ENCODE assay signal across 17 cellular contexts in the genomic region with DNA sequence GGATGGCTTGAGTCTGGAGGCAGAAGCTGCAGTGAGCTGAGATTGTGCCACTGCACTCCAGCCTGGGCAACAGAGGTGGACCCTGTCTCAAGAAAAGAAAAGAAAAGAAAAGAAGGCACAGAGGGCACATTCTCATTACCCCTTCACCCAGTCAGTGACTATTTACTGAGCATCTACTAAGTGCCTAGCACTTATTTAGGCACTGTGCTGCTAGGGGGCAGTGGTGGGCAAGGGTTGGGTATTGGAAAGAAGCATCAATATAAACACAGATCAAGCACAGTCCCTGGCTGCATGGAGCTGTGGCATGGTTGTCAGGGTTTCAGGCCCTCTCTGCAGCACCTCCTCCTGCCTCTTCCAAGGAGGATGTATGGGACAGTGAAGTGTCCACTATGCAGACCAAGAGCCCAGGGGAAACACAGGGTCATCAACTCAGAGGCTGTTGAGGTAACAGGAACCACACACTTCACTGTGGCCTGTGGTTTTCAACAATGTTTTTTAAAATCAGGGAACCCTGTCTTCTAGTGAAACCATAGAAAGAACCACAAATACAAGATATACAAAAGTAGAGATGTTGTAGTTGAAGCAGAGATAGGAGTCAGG.
A peak's percentile ranks its signal among the peaks of the same experiment; 100 is the strongest.
DNase-seq lines count a peak whose midpoint lies in the region; ATAC-seq and TF ChIP-seq lines count a peak whose summit lies in the region.
"Had no signal": no experiment of that assay in that cellular context is flagged by ENCODE, and none has a peak within 500 bp of the region (broad histone marks: within the 10 kb centered on the region; RNA-seq: fewer than 3 reads in every experiment).

No MANE protein-coding gene starts in this region.

- H3K18ac ChIP-seq in mesendoderm (ENCODE audit: low read length), result no peak overlapping the region

- CTCF ChIA-PET in activated CD4-positive, alpha-beta memory T cell treated with anti-CD3 and anti-CD28 coated beads for 36 hours (lab: Charles Lee), result interaction anchor here (0.5 kb wide), 1 partner anchor 20 kb away, joined by 3 read pairs; no protein-coding TSS in a partner anchor
- CTCF ChIA-PET in activated CD4-positive, alpha-beta memory T cell treated with anti-CD3 and anti-CD28 coated beads, Interleukin-2, amount 10 ng/mL, durations not matched to agents 7 days and 5 days (lab: Charles Lee), result no interaction called here
- CTCF ChIA-PET in PC-3 (lab: Charles Lee), result interaction anchor here (0.5 kb wide), 1 partner anchor 284 kb away, joined by 9 read pairs; no protein-coding TSS in a partner anchor

- H4K8ac ChIP-seq in mesendoderm (ENCODE audit: low read depth, low read length), result no peak overlapping the region

- no peaks in the 10 kb centered on the region for H3K9me3 ChIP-seq in PC-3 (ENCODE audit: low read length)
- H3K9me3 ChIP-seq: heart left ventricle, SJCRH30, spleen, suprapubic skin had no signal

- H3K36me3 ChIP-seq in PC-3 (ENCODE audit: low read depth, low read length), result no peaks in the 10 kb centered on the region
- H3K36me3 ChIP-seq in mesendoderm (ENCODE audit: control insufficient read depth, insufficient read depth, low read length), result no peaks in the 10 kb centered on the region
- H3K36me3 ChIP-seq: heart left ventricle, SJCRH30, spleen, suprapubic skin had no signal

- no peak overlapping the region for H3K4me3 ChIP-seq in PC-3 (ENCODE audit: low read length)
- H3K4me3 ChIP-seq in mesendoderm (ENCODE audit: low read length), result no peak overlapping the region
- H3K4me3 ChIP-seq: heart left ventricle, SJCRH30, spleen, suprapubic skin had no signal

- no TSS peak for BruUV-seq in PC-3 (replicated peaks; lab: Mats Ljungman, UMichigan)

- H3K4me1 ChIP-seq in PC-3 (ENCODE audit: insufficient read depth, low read length), result peaks cover 19% of the 10 kb centered on the region
- no peaks in the 10 kb centered on the region for H3K4me1 ChIP-seq in mesendoderm (ENCODE audit: control insufficient read depth, low read depth, low read length)
- H3K4me1 ChIP-seq: heart left ventricle, parathyroid adenoma, SJCRH30, spleen, suprapubic skin had no signal

- H3K4me3 Mint-ChIP-seq in activated CD4-positive, alpha-beta memory T cell treated with anti-CD3 and anti-CD28 coated beads for 36 hours, result no peak overlapping the region
- no peak overlapping the region for H3K4me3 Mint-ChIP-seq in activated CD4-positive, alpha-beta memory T cell treated with anti-CD3 and anti-CD28 coated beads, Interleukin-2, amount 10 ng/mL, durations not matched to agents 7 days and 5 days
- H3K4me3 Mint-ChIP-seq in immature natural killer cell, result no peak overlapping the region

- no peak overlapping the region for H3K4ac ChIP-seq in mesendoderm (ENCODE audit: low read depth, low read length)

- POLR2A ChIA-PET in activated CD4-positive, alpha-beta memory T cell treated with anti-CD3 and anti-CD28 coated beads for 36 hours (lab: Charles Lee), result no interaction called here
- POLR2A ChIA-PET in activated CD4-positive, alpha-beta memory T cell treated with anti-CD3 and anti-CD28 coated beads, Interleukin-2, amount 10 ng/mL, durations not matched to agents 7 days and 5 days (lab: Charles Lee), result no interaction called here
- POLR2A ChIA-PET in PC-3 (lab: Charles Lee; ENCODE audit: unreplicated experiment), result no interaction called here

- H4K5ac ChIP-seq in mesendoderm (ENCODE audit: low read length), result no peak overlapping the region

- in situ Hi-C loops in GM13977 (cut with MboI; ENCODE audit: low pct_unique_long_range_greater_than_20kb, low sequenced_read_pairs, unreplicated experiment) (no loop called here), ACHN (cut with HindIII; ENCODE audit: low pct_ligation_motif_present, low pct_unique_long_range_greater_than_20kb, low sequenced_read_pairs) (no loop called here)

- peaks cover 11% of the 10 kb centered on the region for H3K27me3 Mint-ChIP-seq in activated CD4-positive, alpha-beta memory T cell treated with anti-CD3 and anti-CD28 coated beads for 36 hours
- H3K27me3 Mint-ChIP-seq in activated CD4-positive, alpha-beta memory T cell treated with anti-CD3 and anti-CD28 coated beads, Interleukin-2, amount 10 ng/mL, durations not matched to agents 7 days and 5 days, result peaks cover 6% of the 10 kb centered on the region
- peaks cover 2 to 11% (median 5%) of the 10 kb centered on the region in 3 donors for H3K27me3 Mint-ChIP-seq in immature natural killer cell (ENCODE audit: low read depth in 3 of 3)

- no peak overlapping the region for H3K23ac ChIP-seq in mesendoderm (ENCODE audit: low read length)

- no peak overlapping the region for H2BK5ac ChIP-seq in mesendoderm (ENCODE audit: low read length)

- no peak overlapping the region for H2AFZ ChIP-seq in PC-3 (ENCODE audit: low read length)
- H2AFZ ChIP-seq: parathyroid adenoma had no signal

- TF ChIP-seq CTCF in GM13977 (IDR thresholded peaks at IDR 0.05; ENCODE audit: extremely low read depth, insufficient read depth, missing control alignments) (peak; percentile 27), PC-3 (conservative IDR thresholded peaks at IDR 0.05; ENCODE audit: low read depth, low read length) (no peak)

- H2AK5ac ChIP-seq in mesendoderm (ENCODE audit: low read length), result no peak overlapping the region

- H3K27me3 ChIP-seq in PC-3 (ENCODE audit: low read length), result no peaks in the 10 kb centered on the region
- H3K27me3 ChIP-seq in mesendoderm (ENCODE audit: insufficient read depth, low read length, poor library complexity), result no peaks in the 10 kb centered on the region
- H3K27me3 ChIP-seq: SJCRH30 had no signal

- H3K4me1 Mint-ChIP-seq in activated CD4-positive, alpha-beta memory T cell treated with anti-CD3 and anti-CD28 coated beads for 36 hours (ENCODE audit: low read depth), result no peaks in the 10 kb centered on the region
- H3K4me1 Mint-ChIP-seq in activated CD4-positive, alpha-beta memory T cell treated with anti-CD3 and anti-CD28 coated beads, Interleukin-2, amount 10 ng/mL, durations not matched to agents 7 days and 5 days, result no peaks in the 10 kb centered on the region
- H3K4me1 Mint-ChIP-seq in immature natural killer cell, result no peaks in the 10 kb centered on the region

- no peak overlapping the region for H3K4me2 ChIP-seq in PC-3 (ENCODE audit: low read length)
- H3K4me2 ChIP-seq in mesendoderm (ENCODE audit: low read length), result no peak overlapping the region

- no peaks in the 10 kb centered on the region for H3K9me2 ChIP-seq in PC-3 (replicated peaks; ENCODE audit: low read length)

- no peaks in the 10 kb centered on the region for H3K36me3 Mint-ChIP-seq in activated CD4-positive, alpha-beta memory T cell treated with anti-CD3 and anti-CD28 coated beads for 36 hours
- H3K36me3 Mint-ChIP-seq in activated CD4-positive, alpha-beta memory T cell treated with anti-CD3 and anti-CD28 coated beads, Interleukin-2, amount 10 ng/mL, durations not matched to agents 7 days and 5 days (ENCODE audit: low read depth), result no peaks in the 10 kb centered on the region
- no peaks in the 10 kb centered on the region for H3K36me3 Mint-ChIP-seq in immature natural killer cell

- intact Hi-C loops in activated CD4-positive, alpha-beta memory T cell treated with anti-CD3 and anti-CD28 coated beads for 36 hours (cut with micrococcal nuclease), result no loop called here
- intact Hi-C loops in PC-3 (cut with micrococcal nuclease), result no loop called here

- H3K79me1 ChIP-seq in mesendoderm (ENCODE audit: low read length), result no peaks in the 10 kb centered on the region

- H3K9ac ChIP-seq in PC-3 (ENCODE audit: low read length) (no peak overlapping the region), mesendoderm (ENCODE audit: low read length) (no peak overlapping the region)
- H3K9ac ChIP-seq: parathyroid adenoma had no signal

- DNase-seq in activated CD4-positive, alpha-beta memory T cell treated with anti-CD3 and anti-CD28 coated beads for 36 hours, result peak; percentile 18
- no peak for DNase-seq in activated CD4-positive, alpha-beta memory T cell treated with anti-CD3 and anti-CD28 coated beads, Interleukin-2, amount 10 ng/mL, durations not matched to agents 7 days and 5 days
- DNase-seq in GM13977 (ENCODE audit: low spot score) (no peak), PC-3 (no peak), mesendoderm (peak; percentile 25), immature natural killer cell (no peak), T1000 (lab: John Stamatoyannopoulos, UW) (no peak), ACHN (no peak)
- DNase-seq: central memory CD4-positive, alpha-beta T cell; heart left ventricle; kidney glomerular epithelial cell; NCI-H1694 treated with DMSO at 0.1 percent for 48 hours; NCI-H774; SJCRH30; spleen had no signal

- H4K20me1 ChIP-seq in PC-3 (ENCODE audit: low read length), result no peaks in the 10 kb centered on the region

- H2BK15ac ChIP-seq in mesendoderm (replicated peaks; ENCODE audit: low read depth), result no peak overlapping the region

- H2BK120ac ChIP-seq in mesendoderm (ENCODE audit: low read depth, low read length), result no peak overlapping the region

- no peaks in the 10 kb centered on the region for H3F3A ChIP-seq in PC-3 (ENCODE audit: low read length, unreplicated experiment)

- no peak for ATAC-seq in PC-3
- ATAC-seq: heart left ventricle had no signal

- no peak overlapping the region for H3K56ac ChIP-seq in mesendoderm (ENCODE audit: low read length)

- H3K79me2 ChIP-seq in PC-3 (ENCODE audit: low read length) (no peaks in the 10 kb centered on the region), mesendoderm (ENCODE audit: control insufficient read depth, insufficient read depth, low read length) (no peaks in the 10 kb centered on the region)
- H3K79me2 ChIP-seq: parathyroid adenoma had no signal

- H3K27ac Mint-ChIP-seq in activated CD4-positive, alpha-beta memory T cell treated with anti-CD3 and anti-CD28 coated beads for 36 hours, result no peak overlapping the region
- H3K27ac Mint-ChIP-seq in activated CD4-positive, alpha-beta memory T cell treated with anti-CD3 and anti-CD28 coated beads, Interleukin-2, amount 10 ng/mL, durations not matched to agents 7 days and 5 days, result no peak overlapping the region
- H3K27ac Mint-ChIP-seq in immature natural killer cell, result no peak overlapping the region

- no peaks in the 10 kb centered on the region for H3K9me3 Mint-ChIP-seq in activated CD4-positive, alpha-beta memory T cell treated with anti-CD3 and anti-CD28 coated beads for 36 hours
- no peaks in the 10 kb centered on the region for H3K9me3 Mint-ChIP-seq in activated CD4-positive, alpha-beta memory T cell treated with anti-CD3 and anti-CD28 coated beads, Interleukin-2, amount 10 ng/mL, durations not matched to agents 7 days and 5 days
- no peaks in the 10 kb centered on the region for H3K9me3 Mint-ChIP-seq in immature natural killer cell

- H3K27ac ChIP-seq in PC-3 (ENCODE audit: low read length) (peak overlapping the region; percentile 26), mesendoderm (ENCODE audit: low read depth, low read length) (no peak overlapping the region)
- H3K27ac ChIP-seq: heart left ventricle, parathyroid adenoma, SJCRH30, spleen, suprapubic skin had no signal

Comparison
In these comparisons a context has a peak if more than half of its experiments do, and no peak if none do; other contexts are left out.
1. DNase-seq: peak in activated CD4-positive, alpha-beta memory T cell treated with anti-CD3 and anti-CD28 coated beads for 36 hours (single experiment) and mesendoderm (single experiment); none in activated CD4-positive, alpha-beta memory T cell treated with anti-CD3 and anti-CD28 coated beads, Interleukin-2, amount 10 ng/mL, durations not matched to agents 7 days and 5 days (single experiment), GM13977 (single experiment), PC-3 (single experiment), immature natural killer cell (0 of 3), T1000 (single experiment) and ACHN (single experiment).